In genomic region chr16:54783226-54783625, GRCh38 we compare ENCODE assay signal across 25 cellular contexts.
"Had no signal": no experiment of that assay in that cellular context is flagged by ENCODE, and none has a peak within 500 bp of the region (broad histone marks: within the 10 kb centered on the region; RNA-seq: fewer than 3 reads in every experiment).

No MANE protein-coding gene starts in this region.

- H3K4me1 ChIP-seq: left lung, prostate gland, tibial nerve, uterus had no signal

- H3K4me3 Mint-ChIP-seq: memory B cell; naive thymus-derived CD4-positive, alpha-beta T cell; natural killer cell treated with Interleukin-12 subunit alpha and Interleukin-12 subunit beta and Interleukin-15 and Interleukin-18, amount 100 ng/mL, for 72 hours; stimulated activated naive CD8-positive, alpha-beta T cell treated with anti-CD3 and anti-CD28 coated beads, Interleukin-15, Interleukin-2, amounts not matched to agents 100 ng/mL and 50 ng/mL, for 24 hours; type B pancreatic cell had no signal

- H3K9me3 ChIP-seq: mucosa of descending colon, prostate gland, uterus had no signal

- H3K27ac ChIP-seq: left lung, prostate gland, skin epidermis, tibial nerve, uterus had no signal

- H3K4me3 ChIP-seq: left lung, lung, mucosa of descending colon, prostate gland, skin epidermis, tibial nerve, uterus had no signal

- H3K27ac Mint-ChIP-seq: memory B cell; naive thymus-derived CD4-positive, alpha-beta T cell; natural killer cell treated with Interleukin-12 subunit alpha and Interleukin-12 subunit beta and Interleukin-15 and Interleukin-18, amount 100 ng/mL, for 72 hours; stimulated activated naive CD8-positive, alpha-beta T cell treated with anti-CD3 and anti-CD28 coated beads, Interleukin-15, Interleukin-2, amounts not matched to agents 100 ng/mL and 50 ng/mL, for 24 hours; type B pancreatic cell had no signal

- H3K27me3 ChIP-seq: left lung, tibial nerve, uterus had no signal

- DNase-seq: hippocampal formation; kidney; left colon; left lung; midbrain; mucosa of descending colon; naive thymus-derived CD4-positive, alpha-beta T cell; retina; right cardiac atrium; stimulated activated CD4-positive, alpha-beta T cell treated with anti-CD3 and anti-CD28 coated beads, Interleukin-12 subunit alpha, Interleukin-12 subunit beta, amount 100 ng/mL, for 4 hours; stimulated activated CD4-positive, alpha-beta T cell treated with anti-CD3 and anti-CD28 coated beads, Interleukin-15, amount 100 ng/mL, for 24 hours; stimulated activated CD4-positive, alpha-beta T cell treated with anti-CD3 and anti-CD28 coated beads, Interleukin-2, amount 100 ng/mL, for 24 hours; stimulated activated CD4-positive, alpha-beta T cell treated with anti-CD3 and anti-CD28 coated beads, Interleukin-4, amount 100 ng/mL, for 1 hour; stimulated activated naive CD4-positive, alpha-beta T cell; substantia nigra; uterus had no signal

- ATAC-seq: left colon; left lung; mucosa of descending colon; naive thymus-derived CD4-positive, alpha-beta T cell; natural killer cell treated with Interleukin-12 subunit alpha and Interleukin-12 subunit beta and Interleukin-15 and Interleukin-18, amount 100 ng/mL, for 72 hours; right cardiac atrium; sciatic nerve had no signal

- H3K36me3 Mint-ChIP-seq: memory B cell; natural killer cell treated with Interleukin-12 subunit alpha and Interleukin-12 subunit beta and Interleukin-15 and Interleukin-18, amount 100 ng/mL, for 72 hours; type B pancreatic cell had no signal

- H3K27me3 Mint-ChIP-seq: memory B cell, type B pancreatic cell had no signal

- H3K36me3 ChIP-seq: left lung, prostate gland, tibial nerve, uterus had no signal

- H3K4me1 Mint-ChIP-seq: memory B cell; naive thymus-derived CD4-positive, alpha-beta T cell had no signal
